Comparison of ENCODE assay signal across 1 cellular context in genomic region chr12:71950404-71950803, GRCh38.
TF ChIP-seq lines count a peak whose summit lies in the region.

No MANE protein-coding gene starts in this region.

TF ChIP-seq in WTC11, 78 proteins besides CTCF, POLR2A, EP300 and RAD21 (continued from another document):
- TF ChIP-seq ZNF423 (CRISPR knock-in tag; IDR thresholded peaks at IDR 0.05) (no peak), RORB (CRISPR knock-in tag; IDR thresholded peaks at IDR 0.05) (no peak), RELA (CRISPR knock-in tag; IDR thresholded peaks at IDR 0.05; ENCODE audit: borderline replicate concordance) (no peak), ZNF219 (CRISPR knock-in tag; IDR thresholded peaks at IDR 0.05; ENCODE audit: borderline replicate concordance) (no peak), NR3C1 (CRISPR knock-in tag; conservative IDR thresholded peaks at IDR 0.05; ENCODE audit: low read depth) (no peak), ZNF317 (CRISPR knock-in tag; IDR thresholded peaks at IDR 0.05; ENCODE audit: borderline replicate concordance, low read depth) (no peak), IRF2 (CRISPR knock-in tag; IDR thresholded peaks at IDR 0.05; ENCODE audit: borderline replicate concordance, low read depth) (no peak), FOXK1 (CRISPR knock-in tag; IDR thresholded peaks at IDR 0.05) (no peak), NFE2L1 (CRISPR knock-in tag; IDR thresholded peaks at IDR 0.05) (no peak)
